Comparison of ENCODE assay signal across 14 cellular contexts in the genomic region with DNA sequence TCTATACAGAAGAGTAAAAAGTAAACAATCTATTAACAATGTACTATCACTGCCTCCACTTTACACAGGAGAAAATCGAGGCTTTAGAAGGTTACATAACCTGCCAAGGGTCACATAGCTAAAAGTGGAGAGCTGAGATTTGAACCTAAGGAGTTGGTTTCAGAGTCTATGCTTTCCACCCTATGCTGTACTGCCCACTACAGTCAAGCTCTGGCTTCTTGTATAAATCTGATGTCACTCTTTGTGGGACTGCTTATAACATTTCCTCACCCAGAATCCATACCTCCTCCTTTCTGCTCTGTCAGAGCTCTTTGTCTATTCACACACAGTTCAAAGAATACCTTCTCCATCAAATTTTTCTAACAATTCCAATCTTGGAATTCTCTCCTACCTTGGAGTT.
DNase-seq lines count a peak whose midpoint lies in the region; ATAC-seq and TF ChIP-seq lines count a peak whose summit lies in the region.
"Had no signal": no experiment of that assay in that cellular context is flagged by ENCODE, and none has a peak within 500 bp of the region (broad histone marks: within the 10 kb centered on the region; RNA-seq: fewer than 3 reads in every experiment).

No MANE protein-coding gene starts in this region.

- intact Hi-C loops in activated CD4-positive, alpha-beta T cell treated with anti-CD3 and anti-CD28 coated beads for 36 hours (cut with DNase I, micrococcal nuclease): no loop called here
- intact Hi-C loops in activated CD4-positive, alpha-beta T cell treated with anti-CD3 and anti-CD28 coated beads, Interleukin-2, amount 10 ng/mL, durations not matched to agents 24 days and 14 days (cut with micrococcal nuclease): no loop called here
- intact Hi-C loops in CD8-positive, alpha-beta T cell (cut with DNase I, micrococcal nuclease): loop anchor here (1.0 to 5.0 kb wide), 3 partner anchors 86 to 195 kb away; no protein-coding TSS in a partner anchor
- intact Hi-C loops in sigmoid colon (cut with DNase I): loop anchor here (5.0 kb wide), 1 partner anchor 49 kb away; no protein-coding TSS in a partner anchor

- no peak for TF ChIP-seq EP300 in sigmoid colon (IDR thresholded peaks at IDR 0.05)

- CTCF ChIA-PET in activated CD4-positive, alpha-beta T cell treated with anti-CD3 and anti-CD28 coated beads for 36 hours (lab: Charles Lee): interaction anchor here (1.0 to 2.1 kb wide), 5 partner anchors 9 to 269 kb away, joined by 3 to 8 read pairs (median 3); no protein-coding TSS in a partner anchor
- CTCF ChIA-PET in CD8-positive, alpha-beta T cell (lab: Charles Lee): interaction anchor here (0.7 to 2.4 kb wide), 5 partner anchors 38 to 87 kb away, joined by 3 to 10 read pairs (median 3); no protein-coding TSS in a partner anchor

- no peak overlapping the region for H3K4me3 Mint-ChIP-seq in activated CD4-positive, alpha-beta T cell treated with anti-CD3 and anti-CD28 coated beads for 36 hours
- H3K4me3 Mint-ChIP-seq in activated CD4-positive, alpha-beta T cell treated with anti-CD3 and anti-CD28 coated beads, Interleukin-2, amount 10 ng/mL, durations not matched to agents 24 days and 14 days: no peak overlapping the region
- no peak overlapping the region for H3K4me3 Mint-ChIP-seq in CD8-positive, alpha-beta T cell

- DNase-seq in activated CD4-positive, alpha-beta T cell treated with anti-CD3 and anti-CD28 coated beads for 36 hours: no peak
- no peak for DNase-seq in activated CD4-positive, alpha-beta T cell treated with anti-CD3 and anti-CD28 coated beads, Interleukin-2, amount 10 ng/mL, durations not matched to agents 24 days and 14 days
- DNase-seq in CD8-positive, alpha-beta T cell: no peak
- no peak for DNase-seq in sigmoid colon
- no peak for DNase-seq in coronary artery (ENCODE audit: low spot score)
- DNase-seq: DND-41, GDM1 had no signal

- no peaks in the 10 kb centered on the region for H3K4me1 ChIP-seq in CD8-positive, alpha-beta T cell (ENCODE audit: insufficient read depth, low read length)
- H3K4me1 ChIP-seq in muscle layer of colon (ENCODE audit: insufficient read depth, low read length): peaks cover 3% of the 10 kb centered on the region
- peaks cover 0 to 40% (median 12%) of the 10 kb centered on the region in 4 donors for H3K4me1 ChIP-seq in sigmoid colon
- H3K4me1 ChIP-seq: BLaER1, HAP-1 had no signal

- no peaks in the 10 kb centered on the region for H3K9me3 Mint-ChIP-seq in activated CD4-positive, alpha-beta T cell treated with anti-CD3 and anti-CD28 coated beads for 36 hours (ENCODE audit: low read depth)
- no peaks in the 10 kb centered on the region for H3K9me3 Mint-ChIP-seq in activated CD4-positive, alpha-beta T cell treated with anti-CD3 and anti-CD28 coated beads, Interleukin-2, amount 10 ng/mL, durations not matched to agents 24 days and 14 days
- H3K9me3 Mint-ChIP-seq in CD8-positive, alpha-beta T cell: no peaks in the 10 kb centered on the region

- no peak overlapping the region for H3K27ac ChIP-seq in CD8-positive, alpha-beta T cell (ENCODE audit: low read depth, low read length)
- H3K27ac ChIP-seq in muscle layer of colon (ENCODE audit: low read depth, low read length) (peak overlapping the region; percentile 15), sigmoid colon (peak overlapping the region in 3 of 4 donors; percentile 29 to 48 (median 31)), coronary artery (no peak overlapping the region)
- H3K27ac ChIP-seq: 22Rv1, BLaER1, HL-60 had no signal

- H3K36me3 ChIP-seq in CD8-positive, alpha-beta T cell (ENCODE audit: insufficient read depth, low read length): no peaks in the 10 kb centered on the region
- H3K36me3 ChIP-seq in muscle layer of colon (ENCODE audit: insufficient read depth, low read length): no peaks in the 10 kb centered on the region
- no peaks in the 10 kb centered on the region for H3K36me3 ChIP-seq in sigmoid colon
- H3K36me3 ChIP-seq: BLaER1, HAP-1 had no signal

- H3K9me3 ChIP-seq in CD8-positive, alpha-beta T cell (ENCODE audit: low read length): no peaks in the 10 kb centered on the region
- H3K9me3 ChIP-seq in muscle layer of colon (ENCODE audit: low read length): no peaks in the 10 kb centered on the region
- H3K9me3 ChIP-seq in sigmoid colon: no peaks in the 10 kb centered on the region
- H3K9me3 ChIP-seq: BLaER1, HAP-1 had no signal

- no peaks in the 10 kb centered on the region for H3K4me1 Mint-ChIP-seq in activated CD4-positive, alpha-beta T cell treated with anti-CD3 and anti-CD28 coated beads for 36 hours
- H3K4me1 Mint-ChIP-seq in activated CD4-positive, alpha-beta T cell treated with anti-CD3 and anti-CD28 coated beads, Interleukin-2, amount 10 ng/mL, durations not matched to agents 24 days and 14 days: no peaks in the 10 kb centered on the region
- no peaks in the 10 kb centered on the region for H3K4me1 Mint-ChIP-seq in CD8-positive, alpha-beta T cell (ENCODE audit: low read depth)

- POLR2A ChIA-PET in activated CD4-positive, alpha-beta T cell treated with anti-CD3 and anti-CD28 coated beads for 36 hours (lab: Charles Lee): no interaction called here
- POLR2A ChIA-PET in CD8-positive, alpha-beta T cell (lab: Charles Lee): interaction anchor here (1.1 to 1.3 kb wide), 2 partner anchors 11 to 47 kb away, joined by 3 read pairs; no protein-coding TSS in a partner anchor

- peaks cover 5% of the 10 kb centered on the region for H3K27me3 Mint-ChIP-seq in activated CD4-positive, alpha-beta T cell treated with anti-CD3 and anti-CD28 coated beads for 36 hours
- peaks cover 19% of the 10 kb centered on the region for H3K27me3 Mint-ChIP-seq in activated CD4-positive, alpha-beta T cell treated with anti-CD3 and anti-CD28 coated beads, Interleukin-2, amount 10 ng/mL, durations not matched to agents 24 days and 14 days
- peaks cover 2% of the 10 kb centered on the region for H3K27me3 Mint-ChIP-seq in CD8-positive, alpha-beta T cell (ENCODE audit: low read depth)

- H3K9ac ChIP-seq in muscle layer of colon (ENCODE audit: low read length): no peak overlapping the region
- H3K9ac ChIP-seq: BLaER1 had no signal

- peak; percentile 19 for ATAC-seq in activated CD4-positive, alpha-beta T cell treated with anti-CD3 and anti-CD28 coated beads for 36 hours
- ATAC-seq in CD8-positive, alpha-beta T cell: peak; percentile 49
- no peak for ATAC-seq in HG03108 (IDR thresholded peaks at IDR 0.05; ENCODE audit: unreplicated experiment)
- ATAC-seq: K562 had no signal

- no peaks in the 10 kb centered on the region for H3K27me3 ChIP-seq in CD8-positive, alpha-beta T cell (ENCODE audit: insufficient read depth, low read length)
- H3K27me3 ChIP-seq in muscle layer of colon (ENCODE audit: control insufficient read depth in 1 of 2, insufficient read depth in 2 of 2, low read length in 2 of 2): no peaks in the 10 kb centered on the region
- no peaks in the 10 kb centered on the region for H3K27me3 ChIP-seq in sigmoid colon
- H3K27me3 ChIP-seq: BLaER1 had no signal

- no peak for TF ChIP-seq CTCF in CD8-positive, alpha-beta T cell (IDR thresholded peaks at IDR 0.05)
- no peak for TF ChIP-seq CTCF in sigmoid colon (IDR thresholded peaks at IDR 0.05)
- TF ChIP-seq CTCF in coronary artery (IDR thresholded peaks at IDR 0.05): no peak

- no peak for TF ChIP-seq POLR2A in sigmoid colon (IDR thresholded peaks at IDR 0.05)

- H3K4me3 ChIP-seq in CD8-positive, alpha-beta T cell (ENCODE audit: low read depth, low read length): no peak overlapping the region
- H3K4me3 ChIP-seq in muscle layer of colon (ENCODE audit: low read depth in 1 of 2, low read length in 2 of 2) (no peak overlapping the region), sigmoid colon (no peak overlapping the region), coronary artery (no peak overlapping the region)
- H3K4me3 ChIP-seq: BLaER1, HAP-1, K562 had no signal

- 53 to 62% methylated on average over 1 of the region's 1 CpG for WGBS in sigmoid colon, 2 donors

- H3K36me3 Mint-ChIP-seq in activated CD4-positive, alpha-beta T cell treated with anti-CD3 and anti-CD28 coated beads for 36 hours (ENCODE audit: low read depth): no peaks in the 10 kb centered on the region
- no peaks in the 10 kb centered on the region for H3K36me3 Mint-ChIP-seq in activated CD4-positive, alpha-beta T cell treated with anti-CD3 and anti-CD28 coated beads, Interleukin-2, amount 10 ng/mL, durations not matched to agents 24 days and 14 days (ENCODE audit: low read depth)
- no peaks in the 10 kb centered on the region for H3K36me3 Mint-ChIP-seq in CD8-positive, alpha-beta T cell

- H3K27ac Mint-ChIP-seq in activated CD4-positive, alpha-beta T cell treated with anti-CD3 and anti-CD28 coated beads for 36 hours: no peak overlapping the region
- no peak overlapping the region for H3K27ac Mint-ChIP-seq in activated CD4-positive, alpha-beta T cell treated with anti-CD3 and anti-CD28 coated beads, Interleukin-2, amount 10 ng/mL, durations not matched to agents 24 days and 14 days
- H3K27ac Mint-ChIP-seq in CD8-positive, alpha-beta T cell: no peak overlapping the region

Comparison
In these comparisons a context has a peak if more than half of its experiments do, and no peak if none do; other contexts are left out.
1. H3K27ac ChIP-seq: peak in muscle layer of colon (single experiment) and sigmoid colon (3 of 4); none in CD8-positive, alpha-beta T cell (single experiment) and coronary artery (0 of 2).
2. intact Hi-C loops: an anchor here in CD8-positive, alpha-beta T cell (1.0 to 5.0 kb wide) and sigmoid colon (5.0 kb wide); none called in activated CD4-positive, alpha-beta T cell treated with anti-CD3 and anti-CD28 coated beads for 36 hours and activated CD4-positive, alpha-beta T cell treated with anti-CD3 and anti-CD28 coated beads, Interleukin-2, amount 10 ng/mL, durations not matched to agents 24 days and 14 days.